Comparison of ENCODE assay signal across 8 cellular contexts in genomic region chr10:47553214-47553859, GRCh38. TPM values are rescaled to one million over a fixed set of nuclear protein-coding genes. Genes with fewer than 3 reads are reported as not detected.
A peak's percentile ranks its signal among the peaks of the same experiment; 100 is the strongest.
DNase-seq lines count a peak whose midpoint lies in the region; ATAC-seq and TF ChIP-seq lines count a peak whose summit lies in the region.
"Not testable (repeated sequence)": the region's sequence is repeated elsewhere in the genome, so short reads cannot be mapped to it uniquely, and the experiment has no call there.

No MANE protein-coding gene starts in this region.

- peak overlapping the region; percentile 97 for H2AFZ ChIP-seq in DND-41 (ENCODE audit: low read depth, low read length)
- H2AFZ ChIP-seq in GM23338; Karpas-422 (ENCODE audit: low read length): not testable (repeated sequence)

- H4K20me1 ChIP-seq in DND-41 (ENCODE audit: insufficient read depth, low read length); GM23338 (replicated peaks; ENCODE audit: insufficient read depth); Karpas-422 (ENCODE audit: insufficient read depth, low read depth, low read length): not testable (repeated sequence)

- H3K36me3 ChIP-seq in DND-41 (ENCODE audit: insufficient read depth, low read length); GM23338 (ENCODE audit: insufficient read depth); Karpas-422 (ENCODE audit: insufficient read depth, low read length); naive thymus-derived CD4-positive, alpha-beta T cell (ENCODE audit: control insufficient read depth in 2 of 3, insufficient read depth in 3 of 3, low read length in 3 of 3): not testable (repeated sequence)

- H3K9me3 ChIP-seq in DND-41 (ENCODE audit: insufficient read depth, low read length, severe bottlenecking); Karpas-422 (ENCODE audit: low read length); naive thymus-derived CD4-positive, alpha-beta T cell (ENCODE audit: control insufficient read depth in 2 of 3, low read length in 3 of 3): not testable (repeated sequence)

- not testable (repeated sequence) for H3K36me3 Mint-ChIP-seq in GM23338 (ENCODE audit: low read depth); activated T-helper 17 cell treated with anti-CD3 and anti-CD28 coated beads, Interleukin-2, amount 50 U/mL, for 72 hours (ENCODE audit: low read depth); naive thymus-derived CD4-positive, alpha-beta T cell
- H3K36me3 Mint-ChIP-seq in stimulated activated effector memory CD8-positive, alpha-beta T cell treated with anti-CD3 and anti-CD28 coated beads, Interleukin-12 subunit alpha, Interleukin-12 subunit beta, amount 100 ng/mL, for 72 hours, result peaks cover 16% of the 10 kb centered on the region

- H3K27me3 Mint-ChIP-seq in GM23338 (ENCODE audit: insufficient read depth, low read depth, poor library complexity); activated T-helper 17 cell treated with anti-CD3 and anti-CD28 coated beads, Interleukin-2, amount 50 U/mL, for 72 hours: not testable (repeated sequence)
- H3K27me3 Mint-ChIP-seq in naive thymus-derived CD4-positive, alpha-beta T cell, result peaks cover 0 to 14% (median 0%) of the 10 kb centered on the region in 5 donors

- H3K4me1 ChIP-seq in DND-41 (ENCODE audit: insufficient read depth, low read length); GM23338 (ENCODE audit: insufficient read depth); Karpas-422 (ENCODE audit: low read length); naive thymus-derived CD4-positive, alpha-beta T cell (ENCODE audit: control insufficient read depth in 2 of 2, insufficient read depth in 2 of 2, low read length in 2 of 2): not testable (repeated sequence)

- H3K79me2 ChIP-seq in DND-41 (ENCODE audit: insufficient read depth, low read length); GM23338 (replicated peaks; ENCODE audit: insufficient read depth); Karpas-422 (ENCODE audit: low read length): not testable (repeated sequence)

- intact Hi-C loops in naive thymus-derived CD4-positive, alpha-beta T cell (cut with micrococcal nuclease), result not testable (repeated sequence)

- not testable (repeated sequence) for H3K4me1 Mint-ChIP-seq in GM23338; activated T-helper 17 cell treated with anti-CD3 and anti-CD28 coated beads, Interleukin-2, amount 50 U/mL, for 72 hours; stimulated activated effector memory CD8-positive, alpha-beta T cell treated with anti-CD3 and anti-CD28 coated beads, Interleukin-12 subunit alpha, Interleukin-12 subunit beta, amount 100 ng/mL, for 72 hours
- peaks cover 0 to 13% (median 5%) of the 10 kb centered on the region in 7 donors for H3K4me1 Mint-ChIP-seq in naive thymus-derived CD4-positive, alpha-beta T cell

- not testable (repeated sequence) for H3F3A ChIP-seq in GM23338 (replicated peaks; ENCODE audit: low read depth)

- ATAC-seq in DND-41 (ENCODE audit: insufficient read depth, low read depth) (peak; percentile 92), GM23338 (peak; percentile 97)
- peak; percentile 84 for ATAC-seq in activated T-helper 17 cell treated with anti-CD3 and anti-CD28 coated beads, Interleukin-2, amount 50 U/mL, for 72 hours (replicated peaks)
- ATAC-seq in naive thymus-derived CD4-positive, alpha-beta T cell, result peak; percentile 88
- peak; percentile 87 for ATAC-seq in stimulated activated effector memory CD8-positive, alpha-beta T cell treated with anti-CD3 and anti-CD28 coated beads, Interleukin-12 subunit alpha, Interleukin-12 subunit beta, amount 100 ng/mL, for 72 hours

- not testable (repeated sequence) for H3K9me3 Mint-ChIP-seq in GM23338; activated T-helper 17 cell treated with anti-CD3 and anti-CD28 coated beads, Interleukin-2, amount 50 U/mL, for 72 hours; naive thymus-derived CD4-positive, alpha-beta T cell; stimulated activated effector memory CD8-positive, alpha-beta T cell treated with anti-CD3 and anti-CD28 coated beads, Interleukin-12 subunit alpha, Interleukin-12 subunit beta, amount 100 ng/mL, for 72 hours

- POLR2A ChIA-PET in naive thymus-derived CD4-positive, alpha-beta T cell (lab: Charles Lee), result not testable (repeated sequence)

- CTCF ChIA-PET in naive thymus-derived CD4-positive, alpha-beta T cell (lab: Charles Lee), result not testable (repeated sequence)

- peak overlapping the region; percentile 87 for H3K27ac ChIP-seq in DND-41 (ENCODE audit: low read length)
- H3K27ac ChIP-seq in GM23338 (ENCODE audit: low read depth), result peak overlapping the region; percentile 78; the same call in 1 of the 2 replicates
- 0 out of 2 replicates have a peak overlapping the region, but pooled peaks have one; percentile 34 for H3K27ac ChIP-seq in Karpas-422 (ENCODE audit: low read length)
- peak overlapping the region; percentile 70 for H3K27ac ChIP-seq in naive thymus-derived CD4-positive, alpha-beta T cell (ENCODE audit: low read depth, low read length)

- H3K4me2 ChIP-seq in DND-41 (ENCODE audit: insufficient read depth, low read length), result peak overlapping the region; percentile 68
- peak overlapping the region; percentile 90 for H3K4me2 ChIP-seq in GM23338
- H3K4me2 ChIP-seq in Karpas-422 (ENCODE audit: low read depth, low read length, poor library complexity, severe bottlenecking), result peak overlapping the region; percentile 64

- TF ChIP-seq CTCF in DND-41 (IDR thresholded peaks at IDR 0.05; ENCODE audit: borderline replicate concordance, extremely low read depth, low read length, poor library complexity, severe bottlenecking); GM23338 (conservative IDR thresholded peaks at IDR 0.05; ENCODE audit: low read depth in 2 of 2); fibroblast of mammary gland (conservative IDR thresholded peaks at IDR 0.05; ENCODE audit: control insufficient read depth, insufficient read depth, low read depth, low read length): not testable (repeated sequence)

- H3K9ac ChIP-seq in DND-41 (ENCODE audit: low read depth, low read length) (peak overlapping the region; percentile 73), Karpas-422 (ENCODE audit: low read length) (peak overlapping the region; percentile 80)

- H3K9me2 ChIP-seq in GM23338 (ENCODE audit: insufficient read depth); Karpas-422 (replicated peaks; ENCODE audit: insufficient read depth, low read length): not testable (repeated sequence)

- H3K4me3 ChIP-seq in DND-41 (ENCODE audit: low read depth in 1 of 2, low read length in 2 of 2) (peak overlapping the region; percentile 77 to 95; a peak in 3 of 4 replicates), GM23338 (peak overlapping the region; percentile 79), Karpas-422 (ENCODE audit: low read length) (peak overlapping the region; percentile 80), fibroblast of mammary gland (ENCODE audit: control insufficient read depth, low read depth, low read length) (peak overlapping the region; percentile 75)
- peak overlapping the region; percentile 84 for H3K4me3 ChIP-seq in naive thymus-derived CD4-positive, alpha-beta T cell (ENCODE audit: low read length)

- peak overlapping the region; percentile 99 for H3K4me3 Mint-ChIP-seq in GM23338
- peak overlapping the region; percentile 98 for H3K4me3 Mint-ChIP-seq in activated T-helper 17 cell treated with anti-CD3 and anti-CD28 coated beads, Interleukin-2, amount 50 U/mL, for 72 hours
- peak overlapping the region; percentile 93 to 100 (median 98) for H3K4me3 Mint-ChIP-seq in naive thymus-derived CD4-positive, alpha-beta T cell
- peak overlapping the region; percentile 95 for H3K4me3 Mint-ChIP-seq in stimulated activated effector memory CD8-positive, alpha-beta T cell treated with anti-CD3 and anti-CD28 coated beads, Interleukin-12 subunit alpha, Interleukin-12 subunit beta, amount 100 ng/mL, for 72 hours

- H3K27ac Mint-ChIP-seq in GM23338, result peak overlapping the region; percentile 97
- H3K27ac Mint-ChIP-seq in activated T-helper 17 cell treated with anti-CD3 and anti-CD28 coated beads, Interleukin-2, amount 50 U/mL, for 72 hours, result peak overlapping the region; percentile 98
- peak overlapping the region; percentile 93 to 99 (median 97) for H3K27ac Mint-ChIP-seq in naive thymus-derived CD4-positive, alpha-beta T cell
- H3K27ac Mint-ChIP-seq in stimulated activated effector memory CD8-positive, alpha-beta T cell treated with anti-CD3 and anti-CD28 coated beads, Interleukin-12 subunit alpha, Interleukin-12 subunit beta, amount 100 ng/mL, for 72 hours, result peak overlapping the region; percentile 95

- not testable (repeated sequence) for H3K27me3 ChIP-seq in DND-41 (ENCODE audit: insufficient read depth, low read length, poor library complexity); GM23338 (ENCODE audit: insufficient read depth); Karpas-422 (ENCODE audit: low read length); naive thymus-derived CD4-positive, alpha-beta T cell (ENCODE audit: control insufficient read depth in 2 of 2, insufficient read depth in 2 of 2, low read length in 2 of 2)

- DNase-seq in DND-41 (peak; percentile 91), GM23338 (ENCODE audit: low spot score) (peak; percentile 88), Karpas-422 (peak; percentile 95), RPMI7951 (ENCODE audit: low read depth) (peak; percentile 84), fibroblast of mammary gland (ENCODE audit: low read depth) (peak; percentile 75)
- DNase-seq in naive thymus-derived CD4-positive, alpha-beta T cell, result peak; percentile 55 to 85 (median 64)
- peak; percentile 34 to 96 for DNase-seq in stimulated activated effector memory CD8-positive, alpha-beta T cell treated with anti-CD3 and anti-CD28 coated beads, Interleukin-12 subunit alpha, Interleukin-12 subunit beta, amount 100 ng/mL, for 72 hours (ENCODE audit: low spot score in 2 of 2)

TF ChIP-seq in GM23338, 12 proteins besides CTCF, POLR2A, EP300 and RAD21 (continues in another document):
- peak; percentile 64 for TF ChIP-seq CREB1 (CRISPR knock-in tag; IDR thresholded peaks at IDR 0.05; ENCODE audit: low read depth)

RNA-seq across cellular contexts. Expression of gene AGAP9, which starts 29.9 kb away (rescaled TPM):
- 6.9 and 7.6 TPM in 2 replicates for total RNA-seq in GM23338 (2014; rRNA removed; shearing (Covaris generic))
- polyA plus RNA-seq in GM23338 (2016; fragmentation: Nextera tagmentation; extraction: Ambion mirVana), result 5.8 and 7.2 TPM in 2 replicates
- total RNA-seq in Karpas-422 (2014; rRNA removed; shearing (Covaris generic); ENCODE audit: low replicate concordance), result 11.8 and 12.0 TPM in 2 replicates
- 2.0 and 3.0 TPM in 2 replicates for total RNA-seq in RPMI7951 (2014; rRNA removed; shearing (Covaris generic))
- total RNA-seq in activated T-helper 17 cell treated with anti-CD3 and anti-CD28 coated beads, Interleukin-2, amount 50 U/mL, for 72 hours, result 1 to 10 TPM; 2.9 to 4.8 TPM
- 10 to 100 TPM in 4 of 5 experiments, 1 to 10 TPM in 1; 9.7 to 20.4 (median 15.6) TPM for total RNA-seq in naive thymus-derived CD4-positive, alpha-beta T cell
- polyA plus RNA-seq in naive thymus-derived CD4-positive, alpha-beta T cell, result under 1 TPM; 0.19 to 0.91 TPM

Comparison
In these comparisons a context has a peak if more than half of its experiments do, and no peak if none do; other contexts are left out.
1. Peak in every context shown above with its lines: DNase-seq, ATAC-seq, H3K4me3 ChIP-seq and H3K27ac ChIP-seq.
2. H3K27ac ChIP-seq: peak in every context shown above with its lines; median percentile 87 in DND-41; 78 in GM23338; 70 in naive thymus-derived CD4-positive, alpha-beta T cell; 34 in Karpas-422.